25 cellular contexts compared by ENCODE assay signal in genomic region chr1:89898695-89899470, GRCh38.
DNase-seq lines count a peak whose midpoint lies in the region; ATAC-seq and TF ChIP-seq lines count a peak whose summit lies in the region.
"Had no signal": no experiment of that assay in that cellular context is flagged by ENCODE, and none has a peak within 500 bp of the region (broad histone marks: within the 10 kb centered on the region; RNA-seq: fewer than 3 reads in every experiment).

No MANE protein-coding gene starts in this region.

- CTCF ChIA-PET in A673 (lab: Charles Lee) (no interaction called here), HEK293 (lab: Yijun Ruan, JAX) (no interaction called here), WTC11 (lab: Charles Lee) (no interaction called here)

- ATAC-seq in WTC11 = peak; percentile 22; the same call in 1 of the 2 replicates
- no peak for ATAC-seq in HG03565 (IDR thresholded peaks at IDR 0.05; ENCODE audit: unreplicated experiment)
- ATAC-seq in GM19395 (IDR thresholded peaks at IDR 0.05; ENCODE audit: unreplicated experiment) = no peak
- no peak for ATAC-seq in GM21619 (IDR thresholded peaks at IDR 0.05; ENCODE audit: unreplicated experiment)
- ATAC-seq in GM19452 (IDR thresholded peaks at IDR 0.05; ENCODE audit: unreplicated experiment) = no peak
- ATAC-seq: T-cell had no signal

- H3K27ac ChIP-seq in A673 (ENCODE audit: low read depth, low read length, poor library complexity, severe bottlenecking) (peak overlapping the region; percentile 47), HEK293 (ENCODE audit: extremely low read depth, low read depth, low read length) (no peak overlapping the region), liver (ENCODE audit: low read depth in 1 of 2, low read length in 2 of 2) (no peak overlapping the region)
- H3K27ac ChIP-seq: C4-2B, SJCRH30 had no signal

- H3K36me3 ChIP-seq in A673 (ENCODE audit: insufficient read depth, low read length, poor library complexity, severe bottlenecking) (peaks cover 4% of the 10 kb centered on the region), HEK293 (ENCODE audit: control insufficient read depth in 2 of 2, insufficient read depth in 1 of 2, low read length in 2 of 2) (no peaks in the 10 kb centered on the region), liver (ENCODE audit: control insufficient read depth in 4 of 4, insufficient read depth in 3 of 4, low read depth in 1 of 4, low read length in 3 of 4) (no peaks in the 10 kb centered on the region)
- H3K36me3 ChIP-seq: SJCRH30 had no signal

- POLR2A ChIA-PET in A673 (lab: Charles Lee; ENCODE audit: low non-redundant PET) (interaction anchor here (0.6 kb wide), 1 partner anchor 310 kb away, joined by 3 read pairs; no protein-coding TSS in a partner anchor), HEK293 (lab: Yijun Ruan, JAX) (no interaction called here), WTC11 (lab: Charles Lee) (no interaction called here)

- TF ChIP-seq CTCF in A673 (conservative IDR thresholded peaks at IDR 0.05; ENCODE audit: low read depth, low read length) (no peak), HEK293 (tag by site-specific recombination; IDR thresholded peaks at IDR 0.05) (no peak), WTC11 (IDR thresholded peaks at IDR 0.05) (no peak), liver (IDR thresholded peaks at IDR 0.05; ENCODE audit: low read depth, low read length, missing input control) (no peak)

- DNase-seq in A673 (ENCODE audit: low spot score) (no peak), WTC11 (ENCODE audit: low spot score) (no peak)
- DNase-seq: 8988T, AML-193, DMS79, GOT3, HCEC 1CT, KG1, MV-4-11, NCI-H1105 treated with DMSO at 0.1 percent for 48 hours, NCI-H1694, NCI-H2081, NCI-H2171 treated with DMSO at 0.1 percent for 48 hours, NCI-H446, NCI-H526, OCI-M1, SJCRH30, T-cell had no signal

- no peaks in the 10 kb centered on the region for H3K36me3 Mint-ChIP-seq in WTC11

- BruUV-seq in A673 (replicated peaks; lab: Mats Ljungman, UMichigan) = no TSS peak

- TF ChIP-seq RAD21 in liver (IDR thresholded peaks at IDR 0.05) = peak in 1 of 2 donors; percentile 16

- no peak overlapping the region for H3K9ac ChIP-seq in liver (ENCODE audit: low read depth in 1 of 2, low read length in 2 of 2)

- WGBS in liver = 88% methylated on average over 7 of the region's 7 CpGs

- no peaks in the 10 kb centered on the region for H3K9me3 ChIP-seq in A673 (ENCODE audit: low read depth, low read length, poor library complexity, severe bottlenecking)
- H3K9me3 ChIP-seq in HEK293 (ENCODE audit: control insufficient read depth, insufficient read depth, low read depth, low read length) = no peaks in the 10 kb centered on the region
- H3K9me3 ChIP-seq in liver (ENCODE audit: control insufficient read depth in 4 of 4, low read length in 3 of 4) = no peaks in the 10 kb centered on the region
- H3K9me3 ChIP-seq: SJCRH30 had no signal

- H3K4me3 ChIP-seq in A673 (ENCODE audit: low read depth, low read length, poor library complexity, severe bottlenecking) (no peak overlapping the region), HEK293 (ENCODE audit: low read depth, low read length) (no peak overlapping the region), liver (ENCODE audit: low read depth in 1 of 3, low read length in 3 of 3) (no peak overlapping the region)
- H3K4me3 ChIP-seq: SJCRH30 had no signal

- H3K4me3 Mint-ChIP-seq in WTC11 = no peak overlapping the region
- H3K4me3 Mint-ChIP-seq: T-cell had no signal

- H3K9me3 Mint-ChIP-seq in WTC11 = no peaks in the 10 kb centered on the region
- H3K9me3 Mint-ChIP-seq: T-cell had no signal

- intact Hi-C loops in A673 (cut with micrococcal nuclease; ENCODE audit: unreplicated experiment) = no loop called here

- peaks cover 54% of the 10 kb centered on the region for H3K4me1 Mint-ChIP-seq in WTC11

- no peaks in the 10 kb centered on the region for H3K27me3 ChIP-seq in A673 (replicated peaks; ENCODE audit: insufficient read depth, low read depth, low read length, poor library complexity)
- H3K27me3 ChIP-seq in liver (ENCODE audit: control insufficient read depth in 4 of 4, insufficient read depth in 4 of 4, low read length in 3 of 4) = no peaks in the 10 kb centered on the region
- H3K27me3 ChIP-seq: SJCRH30 had no signal

- H3K4me1 ChIP-seq in A673 (ENCODE audit: insufficient read depth, low read length, poor library complexity, severe bottlenecking) (peaks cover 79% of the 10 kb centered on the region), HEK293 (ENCODE audit: control insufficient read depth, insufficient read depth, low read length) (peaks cover 5% of the 10 kb centered on the region; the same call in 1 of the 2 replicates), liver (ENCODE audit: control insufficient read depth in 4 of 4, insufficient read depth in 4 of 4, low read length in 3 of 4) (peaks cover 4 to 27% (median 18%) of the 10 kb centered on the region in 4 donors)
- H3K4me1 ChIP-seq: SJCRH30 had no signal

- H3K27me3 Mint-ChIP-seq in WTC11 (ENCODE audit: low read depth) = no peaks in the 10 kb centered on the region
- H3K27me3 Mint-ChIP-seq: T-cell had no signal

- peak overlapping the region; percentile 61 for H3K27ac Mint-ChIP-seq in WTC11

TF ChIP-seq in HEK293, 187 proteins besides CTCF, POLR2A, EP300 and RAD21 (continues in another document):
- TF ChIP-seq ZNF530 (tag by site-specific recombination; IDR thresholded peaks at IDR 0.05; ENCODE audit: low read depth) (no peak), BCL6B (tag by site-specific recombination; IDR thresholded peaks at IDR 0.05) (no peak)

TF ChIP-seq in WTC11, 78 proteins besides CTCF, POLR2A, EP300 and RAD21 (continues in another document):
- TF ChIP-seq NFATC4 (CRISPR knock-in tag; IDR thresholded peaks at IDR 0.05) (no peak), ZNF671 (CRISPR knock-in tag; IDR thresholded peaks at IDR 0.05) (no peak), ZNF396 (CRISPR knock-in tag; IDR thresholded peaks at IDR 0.05; ENCODE audit: borderline replicate concordance) (no peak)
- TF ChIP-seq, protein P1, sequence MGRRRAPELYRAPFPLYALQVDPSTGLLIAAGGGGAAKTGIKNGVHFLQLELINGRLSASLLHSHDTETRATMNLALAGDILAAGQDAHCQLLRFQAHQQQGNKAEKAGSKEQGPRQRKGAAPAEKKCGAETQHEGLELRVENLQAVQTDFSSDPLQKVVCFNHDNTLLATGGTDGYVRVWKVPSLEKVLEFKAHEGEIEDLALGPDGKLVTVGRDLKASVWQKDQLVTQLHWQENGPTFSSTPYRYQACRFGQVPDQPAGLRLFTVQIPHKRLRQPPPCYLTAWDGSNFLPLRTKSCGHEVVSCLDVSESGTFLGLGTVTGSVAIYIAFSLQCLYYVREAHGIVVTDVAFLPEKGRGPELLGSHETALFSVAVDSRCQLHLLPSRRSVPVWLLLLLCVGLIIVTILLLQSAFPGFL (CRISPR knock-in tag; IDR thresholded peaks at IDR 0.05; ENCODE audit: borderline replicate concordance) = no peak

TF ChIP-seq in liver, 16 proteins besides CTCF, POLR2A, EP300 and RAD21 (continues in another document):
- TF ChIP-seq SP1 (IDR thresholded peaks at IDR 0.05) = peak; percentile 33
- TF ChIP-seq FOXA1 (IDR thresholded peaks at IDR 0.05) = peak; percentile 78
- TF ChIP-seq NR2F2 (IDR thresholded peaks at IDR 0.05) = no peak
- TF ChIP-seq HNF4A (conservative IDR thresholded peaks at IDR 0.05) = peak; percentile 52 to 70
- peak; percentile 11 for TF ChIP-seq REST (IDR thresholded peaks at IDR 0.05)
- TF ChIP-seq MAX (IDR thresholded peaks at IDR 0.05) = peak; percentile 24
- TF ChIP-seq YY1 (IDR thresholded peaks at IDR 0.05) = peak; percentile 80
- peak; percentile 39 for TF ChIP-seq ZBTB33 (IDR thresholded peaks at IDR 0.05)
- TF ChIP-seq TAF1 (conservative IDR thresholded peaks at IDR 0.05) = no peak
